1 cellular context compared by ENCODE assay signal in the genomic region with DNA sequence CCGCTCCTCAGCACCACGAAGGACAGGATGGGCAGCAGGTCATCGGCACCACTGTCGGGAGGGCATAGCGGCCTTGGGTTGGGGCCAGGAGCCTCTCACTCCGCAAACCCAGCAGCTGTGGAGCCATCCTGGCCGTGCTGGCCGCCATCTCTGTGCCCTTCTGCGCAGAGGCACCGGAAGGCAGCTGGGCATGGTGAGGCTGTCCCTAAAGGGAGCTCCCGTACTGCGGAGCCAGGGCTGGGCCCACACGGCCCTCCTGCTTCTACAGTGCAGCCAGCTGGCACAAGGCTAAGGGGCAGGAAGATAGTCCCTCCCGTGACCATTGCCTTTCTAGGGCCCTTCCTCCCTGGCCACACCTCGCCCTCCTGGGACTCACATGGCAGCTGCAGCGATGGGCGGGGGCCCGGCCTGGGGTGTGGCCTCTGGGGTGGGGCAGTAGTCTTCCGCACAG.
TF ChIP-seq lines count a peak whose summit lies in the region.

No MANE protein-coding gene starts in this region.

TF ChIP-seq in HEK293, 187 proteins besides CTCF, POLR2A, EP300 and RAD21 (continued from another document):
- TF ChIP-seq ZNF18 (tag by site-specific recombination; IDR thresholded peaks at IDR 0.05) (no peak), ZNF623 (tag by site-specific recombination; IDR thresholded peaks at IDR 0.05) (no peak), HOXA7 (CRISPR knock-in tag; IDR thresholded peaks at IDR 0.05; ENCODE audit: borderline replicate concordance) (no peak)
